ENCODE assay signal across 24 cellular contexts in the genomic region with DNA sequence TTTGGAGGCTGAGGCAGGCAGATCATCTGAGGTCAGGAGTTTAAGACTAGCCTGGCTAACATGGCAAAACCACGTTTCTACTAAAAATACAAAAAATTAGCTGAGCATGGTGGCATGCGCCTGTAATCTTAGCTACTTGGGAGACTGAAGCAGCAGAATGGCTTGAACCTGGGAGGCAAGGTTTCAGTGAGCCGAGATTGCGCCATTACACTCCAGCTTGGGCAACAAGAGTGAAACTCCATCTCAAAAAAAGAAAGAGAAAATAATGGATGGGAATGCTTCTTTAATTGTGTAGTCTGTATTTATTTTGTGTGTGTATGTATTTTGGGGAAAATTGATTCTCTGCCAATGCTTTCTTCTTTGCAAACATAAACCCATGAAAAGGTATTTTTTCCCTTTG.
"Had no signal": no experiment of that assay in that cellular context is flagged by ENCODE, and none has a peak within 500 bp of the region (broad histone marks: within the 10 kb centered on the region; RNA-seq: fewer than 3 reads in every experiment).

No MANE protein-coding gene starts in this region.

- H3K9me3 Mint-ChIP-seq: activated B cell treated with CpG ODN at 0.5 μM for 24 hours; activated T-cell treated with anti-CD3 and anti-CD28 coated beads, Interleukin-2, amount 50 U/mL, for 4 hours; activated T-helper 2 cell treated with anti-CD3 and anti-CD28 coated beads, Interferon-gamma antibody, Interleukin-2, Interleukin-4, amounts not matched to agents 10 μg/mL and 5 μg/mL and 100 μg/mL, durations not matched to agents 14 hours and 24 hours and 36 hours; natural killer cell had no signal

- H3K4me3 Mint-ChIP-seq: activated B cell treated with CpG ODN at 0.5 μM for 24 hours; activated CD4-positive, alpha-beta T cell treated with anti-CD3 and anti-CD28 coated beads for 36 hours; activated naive CD8-positive, alpha-beta T cell; activated T-cell treated with anti-CD3 and anti-CD28 coated beads, Interleukin-2, amount 50 U/mL, for 4 hours; natural killer cell had no signal

- H3K27ac ChIP-seq: coronary artery, epithelial cell of prostate, sigmoid colon, upper lobe of right lung had no signal

- H3K4me3 ChIP-seq: coronary artery, sigmoid colon, upper lobe of right lung had no signal

- H3K4me1 Mint-ChIP-seq: activated B cell treated with CpG ODN at 0.5 μM for 24 hours; activated CD4-positive, alpha-beta T cell treated with anti-CD3 and anti-CD28 coated beads for 36 hours; natural killer cell had no signal

- H3K36me3 Mint-ChIP-seq: activated naive CD8-positive, alpha-beta T cell; natural killer cell had no signal

- H3K27ac Mint-ChIP-seq: activated B cell treated with CpG ODN at 0.5 μM for 24 hours; activated CD4-positive, alpha-beta T cell treated with anti-CD3 and anti-CD28 coated beads for 36 hours; activated naive CD8-positive, alpha-beta T cell; activated T-helper 2 cell treated with anti-CD3 and anti-CD28 coated beads, Interferon-gamma antibody, Interleukin-2, Interleukin-4, amounts not matched to agents 10 μg/mL and 5 μg/mL and 100 μg/mL, durations not matched to agents 14 hours and 24 hours and 36 hours; natural killer cell had no signal

- H3K4me1 ChIP-seq: sigmoid colon, upper lobe of right lung had no signal

- H3K36me3 ChIP-seq: sigmoid colon, upper lobe of right lung had no signal

- FAIRE-seq: bronchial epithelial cell, frontal cortex had no signal

- DNase-seq: activated B cell treated with CpG ODN at 0.5 μM for 24 hours; activated CD4-positive, alpha-beta T cell treated with anti-CD3 and anti-CD28 coated beads for 36 hours; activated CD4-positive, alpha-beta T cell treated with anti-CD3 and anti-CD28 coated beads, Interleukin-2, amount 50 U/mL, for 4 hours; activated CD8-positive, alpha-beta memory T cell treated with anti-CD3 and anti-CD28 coated beads for 24 hours; activated CD8-positive, alpha-beta memory T cell treated with anti-CD3 and anti-CD28 coated beads, Interleukin-2, amount 50 U/mL, for 4 hours; activated naive CD4-positive, alpha-beta T cell; activated T-cell treated with anti-CD3 and anti-CD28 coated beads, Interleukin-2, amount 50 U/mL, for 4 hours; amniotic stem cell; hippocampal formation; left ventricle myocardium superior; mammary epithelial cell; midbrain; natural killer cell; sigmoid colon; stimulated activated CD4-positive, alpha-beta T cell treated with anti-CD3 and anti-CD28 coated beads, Interleukin-4, amount 100 ng/mL, for 1 hour; stimulated activated naive CD8-positive, alpha-beta T cell treated with anti-CD3 and anti-CD28 coated beads, Interleukin-15, Interleukin-2, amounts not matched to agents 100 U/mL and 50 U/mL, for 24 hours; T-helper 9 cell; upper lobe of right lung had no signal

- H3K9me3 ChIP-seq: sigmoid colon, upper lobe of right lung had no signal

- H3K27me3 ChIP-seq: sigmoid colon, upper lobe of right lung had no signal
